Comparison of ENCODE assay signal across 15 cellular contexts in the genomic region with DNA sequence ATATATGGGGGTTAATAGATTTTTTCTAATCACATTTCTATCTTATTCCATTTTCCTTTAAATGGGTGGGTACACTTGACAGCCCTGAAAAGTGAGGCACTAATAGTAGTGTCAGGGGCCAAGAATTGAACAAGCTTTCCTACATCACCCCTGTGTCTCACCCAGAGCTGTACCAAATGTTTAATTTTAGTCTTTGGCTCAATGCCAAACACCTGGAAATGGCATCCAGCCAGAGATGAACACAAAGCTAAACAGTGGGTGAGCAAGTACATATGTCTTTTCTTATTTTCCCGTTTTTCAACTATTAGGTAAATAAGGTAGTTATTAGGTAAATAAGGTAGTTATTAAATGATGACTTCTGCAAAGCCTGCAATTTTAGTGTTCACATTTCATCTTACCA.
DNase-seq lines count a peak whose midpoint lies in the region; ATAC-seq and TF ChIP-seq lines count a peak whose summit lies in the region.
"Had no signal": no experiment of that assay in that cellular context is flagged by ENCODE, and none has a peak within 500 bp of the region (broad histone marks: within the 10 kb centered on the region; RNA-seq: fewer than 3 reads in every experiment).

No MANE protein-coding gene starts in this region.

- H3K36me3 Mint-ChIP-seq in GM23338 (ENCODE audit: low read depth): no peaks in the 10 kb centered on the region

- no peaks in the 10 kb centered on the region for H3K27me3 Mint-ChIP-seq in GM23338 (ENCODE audit: insufficient read depth, low read depth, poor library complexity)

- H3K27me3 ChIP-seq in Loucy (ENCODE audit: insufficient read depth, low read length, poor library complexity, severe bottlenecking): no peaks in the 10 kb centered on the region
- no peaks in the 10 kb centered on the region for H3K27me3 ChIP-seq in GM23338 (ENCODE audit: insufficient read depth)
- H3K27me3 ChIP-seq: adrenal gland, right atrium auricular region, uterus had no signal

- TF ChIP-seq CTCF in Loucy (conservative IDR thresholded peaks at IDR 0.05; ENCODE audit: low read length) (no peak), GM23338 (conservative IDR thresholded peaks at IDR 0.05; ENCODE audit: low read depth in 2 of 2) (no peak)

- ATAC-seq in GM18498 (IDR thresholded peaks at IDR 0.05; ENCODE audit: unreplicated experiment) (peak; percentile 16), GM21786 (IDR thresholded peaks at IDR 0.05; ENCODE audit: unreplicated experiment) (peak; percentile 7), GM23338 (no peak), HG02571 (IDR thresholded peaks at IDR 0.05; ENCODE audit: unreplicated experiment) (no peak)
- ATAC-seq: left colon had no signal

- peak; percentile 13 for DNase-seq in NCI-H774 (lab: John Stamatoyannopoulos, UW)
- DNase-seq in NCI-H226: no peak
- DNase-seq in KG1 (lab: John Stamatoyannopoulos, UW): no peak
- DNase-seq in GM23338 (ENCODE audit: low spot score): no peak
- DNase-seq: adrenal gland, hypothalamus, Karpas-422, left colon, uterus, WERI-Rb-1 had no signal

- H2AFZ ChIP-seq in Loucy (ENCODE audit: low read length) (no peak overlapping the region), GM23338 (no peak overlapping the region)

- no peaks in the 10 kb centered on the region for H3K36me3 ChIP-seq in Loucy (ENCODE audit: insufficient read depth, low read length)
- no peaks in the 10 kb centered on the region for H3K36me3 ChIP-seq in GM23338 (ENCODE audit: insufficient read depth)
- H3K36me3 ChIP-seq: adrenal gland, right atrium auricular region, uterus, WERI-Rb-1 had no signal

- H3K4me2 ChIP-seq in Loucy (ENCODE audit: low read depth, low read length, poor library complexity, severe bottlenecking): peak overlapping the region; percentile 52
- no peak overlapping the region for H3K4me2 ChIP-seq in GM23338

- H3K4me3 Mint-ChIP-seq in GM23338: no peak overlapping the region

- peak overlapping the region; percentile 24 for H3K4me3 ChIP-seq in Loucy (ENCODE audit: low read length, poor library complexity, severe bottlenecking)
- H3K4me3 ChIP-seq in GM23338: no peak overlapping the region
- H3K4me3 ChIP-seq: adrenal gland, right atrium auricular region, uterus had no signal

- H3F3A ChIP-seq in Loucy (ENCODE audit: low read depth): 0 out of 2 replicates have a peak, but pooled peaks cover 6% of the 10 kb centered on the region
- no peaks in the 10 kb centered on the region for H3F3A ChIP-seq in GM23338 (replicated peaks; ENCODE audit: low read depth)

- H3K9me3 Mint-ChIP-seq in GM23338: no peaks in the 10 kb centered on the region

- no peaks in the 10 kb centered on the region for H3K79me2 ChIP-seq in Loucy (ENCODE audit: insufficient read depth, low read length)
- no peaks in the 10 kb centered on the region for H3K79me2 ChIP-seq in GM23338 (replicated peaks; ENCODE audit: insufficient read depth)

- no peak overlapping the region for H3K27ac Mint-ChIP-seq in GM23338

- H3K9me2 ChIP-seq in Loucy (replicated peaks; ENCODE audit: low read depth, low read length): no peaks in the 10 kb centered on the region
- H3K9me2 ChIP-seq in GM23338 (ENCODE audit: insufficient read depth): no peaks in the 10 kb centered on the region

- no peak overlapping the region for H3K27ac ChIP-seq in GM23338 (ENCODE audit: low read depth)
- H3K27ac ChIP-seq: adrenal gland, right atrium auricular region, uterus, WERI-Rb-1 had no signal

- H3K9ac ChIP-seq in Loucy (ENCODE audit: low read depth, low read length, poor library complexity, severe bottlenecking): no peak overlapping the region

- H3K4me1 ChIP-seq in Loucy (ENCODE audit: insufficient read depth, low read length, poor library complexity, severe bottlenecking) (peaks cover 30% of the 10 kb centered on the region), GM23338 (ENCODE audit: insufficient read depth) (no peaks in the 10 kb centered on the region)
- H3K4me1 ChIP-seq: adrenal gland, right atrium auricular region, uterus had no signal

- H3K4me1 Mint-ChIP-seq in GM23338: no peaks in the 10 kb centered on the region

- H4K20me1 ChIP-seq in Loucy (ENCODE audit: insufficient read depth, low read length, poor library complexity, severe bottlenecking) (no peaks in the 10 kb centered on the region), GM23338 (replicated peaks; ENCODE audit: insufficient read depth) (no peaks in the 10 kb centered on the region)

- no peaks in the 10 kb centered on the region for H3K9me3 ChIP-seq in Loucy (ENCODE audit: insufficient read depth, low read depth, low read length)
- H3K9me3 ChIP-seq: adrenal gland, right atrium auricular region, uterus had no signal

TF ChIP-seq in GM23338, 12 proteins besides CTCF, POLR2A, EP300 and RAD21 (continues in another document):
- no peak for TF ChIP-seq ZNF114 (CRISPR knock-in tag; IDR thresholded peaks at IDR 0.05)
- TF ChIP-seq STAT1 (IDR thresholded peaks at IDR 0.05; ENCODE audit: unreplicated experiment): no peak
- TF ChIP-seq ZNF331 (CRISPR knock-in tag; IDR thresholded peaks at IDR 0.05; ENCODE audit: low read depth): no peak
- TF ChIP-seq NANOG (IDR thresholded peaks at IDR 0.05; ENCODE audit: borderline replicate concordance): no peak
- TF ChIP-seq JUNB (IDR thresholded peaks at IDR 0.05; ENCODE audit: unreplicated experiment): no peak
- TF ChIP-seq REST (IDR thresholded peaks at IDR 0.05; ENCODE audit: unreplicated experiment): no peak

Comparison
In these comparisons a context has a peak if more than half of its experiments do, and no peak if none do; other contexts are left out.
1. ATAC-seq: peak in GM18498 (single experiment) and GM21786 (single experiment); none in GM23338 (single experiment) and HG02571 (single experiment).